14 cellular contexts compared by ENCODE assay signal in the genomic region with DNA sequence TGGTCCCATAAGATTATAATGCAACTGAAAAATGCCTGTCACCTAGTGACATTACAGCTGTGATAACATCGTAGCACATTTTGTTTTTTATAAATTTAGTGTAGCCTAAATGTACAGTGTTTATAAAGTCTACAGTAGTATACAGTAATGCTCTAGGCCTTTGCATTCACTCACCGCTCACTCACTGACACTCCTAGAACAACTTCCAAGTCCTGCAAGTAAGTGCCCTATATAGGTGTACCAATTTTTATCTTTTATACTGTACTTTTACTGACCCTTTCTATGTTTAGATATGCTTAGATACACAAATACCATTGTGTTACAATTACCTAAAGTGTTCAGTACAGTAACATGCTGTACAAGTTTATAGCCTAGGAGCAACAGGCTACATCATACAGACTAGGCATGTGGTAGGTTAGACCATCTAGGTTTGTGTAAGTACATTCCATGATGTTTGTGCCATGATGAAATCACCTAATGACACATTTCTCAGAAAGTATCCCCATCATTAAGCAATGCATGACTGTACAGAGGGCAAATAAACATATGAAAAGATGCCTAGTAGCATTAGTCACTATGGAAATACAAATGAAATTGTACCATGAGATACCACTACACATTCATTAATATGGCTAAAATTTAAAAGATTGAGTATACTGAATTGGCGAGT.
A peak's percentile ranks its signal among the peaks of the same experiment; 100 is the strongest.
DNase-seq lines count a peak whose midpoint lies in the region; ATAC-seq and TF ChIP-seq lines count a peak whose summit lies in the region.
"Had no signal": no experiment of that assay in that cellular context is flagged by ENCODE, and none has a peak within 500 bp of the region (broad histone marks: within the 10 kb centered on the region; RNA-seq: fewer than 3 reads in every experiment).

No MANE protein-coding gene starts in this region.

- DNase-seq in Daoy (ENCODE audit: low read depth) (peak; percentile 86), NCI-H460 (ENCODE audit: extremely low read depth, low read depth) (peak; percentile 80), epithelial cell of esophagus (ENCODE audit: low read depth) (peak; percentile 97), non-pigmented ciliary epithelial cell (ENCODE audit: low read depth) (peak; percentile 93), OCI-M2 (lab: John Stamatoyannopoulos, UW; ENCODE audit: unreplicated experiment) (no peak), NCI-H1048 (lab: John Stamatoyannopoulos, UW) (no peak), NCI-H2196 treated with DMSO at 0.1 percent for 48 hours (lab: John Stamatoyannopoulos, UW; ENCODE audit: unreplicated experiment) (no peak)
- DNase-seq: activated CD4-positive, alpha-beta memory T cell treated with anti-CD3 and anti-CD28 coated beads, Interleukin-2, amount 10 ng/mL, durations not matched to agents 7 days and 5 days; activated naive CD4-positive, alpha-beta T cell treated with anti-CD3 and anti-CD28 coated beads for 36 hours; glutamatergic neuron; lower lobe of right lung; NK-92 treated with Interleukin-12 subunit alpha and Interleukin-12 subunit beta, amount 100 ng/mL, for 24 hours; occipital lobe had no signal

- TF ChIP-seq CTCF in epithelial cell of esophagus (IDR thresholded peaks at IDR 0.05; ENCODE audit: insufficient read depth, low read depth, low read length, missing control alignments) = no peak

- no peak for ATAC-seq in GM18519 (IDR thresholded peaks at IDR 0.05; ENCODE audit: low FRiP score, unreplicated experiment)

- H3K4me3 ChIP-seq in epithelial cell of esophagus (ENCODE audit: low read length) = no peak overlapping the region
- H3K4me3 ChIP-seq: lower lobe of right lung had no signal

Comparison
In these comparisons a context has a peak if more than half of its experiments do, and no peak if none do; other contexts are left out.
1. DNase-seq: peak in Daoy (single experiment), NCI-H460 (single experiment), epithelial cell of esophagus (single experiment) and non-pigmented ciliary epithelial cell (single experiment); none in OCI-M2 (single experiment), NCI-H1048 (single experiment) and NCI-H2196 treated with DMSO at 0.1 percent for 48 hours (single experiment).